8 cellular contexts compared by ENCODE assay signal in genomic region chr17:7626956-7627249, GRCh38. TPM values are rescaled to one million over a fixed set of nuclear protein-coding genes. Genes with fewer than 3 reads are reported as not detected.
DNase-seq lines count a peak whose midpoint lies in the region; ATAC-seq and TF ChIP-seq lines count a peak whose summit lies in the region.

No MANE protein-coding gene starts in this region.

- H3K9me2 ChIP-seq in Karpas-422 (replicated peaks; ENCODE audit: insufficient read depth, low read length): no peaks in the 10 kb centered on the region

- H3K79me2 ChIP-seq in ACC112 (ENCODE audit: control insufficient read depth, insufficient read depth, low read length, unreplicated experiment): peaks cover 9% of the 10 kb centered on the region
- no peaks in the 10 kb centered on the region for H3K79me2 ChIP-seq in Karpas-422 (ENCODE audit: low read length)

- TF ChIP-seq CTCF in choroid plexus epithelial cell (conservative IDR thresholded peaks at IDR 0.05; ENCODE audit: low read depth, low read length): no peak

- H3K36me3 ChIP-seq in ACC112 (ENCODE audit: insufficient read depth, low read length): no peaks in the 10 kb centered on the region
- H3K36me3 ChIP-seq in Karpas-422 (ENCODE audit: insufficient read depth, low read length): no peaks in the 10 kb centered on the region
- H3K36me3 ChIP-seq in muscle layer of colon (ENCODE audit: insufficient read depth, low read length): peaks cover 7% of the 10 kb centered on the region

- H3K27me3 ChIP-seq in ACC112 (ENCODE audit: insufficient read depth, low read length) (no peaks in the 10 kb centered on the region), Karpas-422 (ENCODE audit: low read length) (no peaks in the 10 kb centered on the region), muscle layer of colon (ENCODE audit: control insufficient read depth in 1 of 2, insufficient read depth in 2 of 2, low read length in 2 of 2) (no peaks in the 10 kb centered on the region)

- no peaks in the 10 kb centered on the region for H4K20me1 ChIP-seq in Karpas-422 (ENCODE audit: insufficient read depth, low read depth, low read length)

- ATAC-seq in GM19455 (IDR thresholded peaks at IDR 0.05; ENCODE audit: unreplicated experiment): no peak
- no peak for ATAC-seq in GM19395 (IDR thresholded peaks at IDR 0.05; ENCODE audit: unreplicated experiment)

- DNase-seq in Karpas-422 (no peak), choroid plexus epithelial cell (ENCODE audit: low read depth) (no peak), COR-L47 (lab: John Stamatoyannopoulos, UW) (no peak), DMS114 treated with DMSO at 0.1 percent for 48 hours (lab: John Stamatoyannopoulos, UW; ENCODE audit: unreplicated experiment) (no peak)

- H3K9ac ChIP-seq in Karpas-422 (ENCODE audit: low read length) (peak overlapping the region; percentile 100), muscle layer of colon (ENCODE audit: low read length) (peak overlapping the region; percentile 87)

- H2AFZ ChIP-seq in ACC112 (ENCODE audit: low read length, unreplicated experiment) (peak overlapping the region; percentile 98), Karpas-422 (ENCODE audit: low read length) (peak overlapping the region; percentile 98; the same call in 1 of the 2 replicates)

- H3K4me1 ChIP-seq in ACC112 (ENCODE audit: control insufficient read depth, insufficient read depth, low read length, unreplicated experiment): no peaks in the 10 kb centered on the region
- H3K4me1 ChIP-seq in Karpas-422 (ENCODE audit: low read length): peaks cover 9% of the 10 kb centered on the region
- H3K4me1 ChIP-seq in muscle layer of colon (ENCODE audit: insufficient read depth, low read length): peaks cover 10% of the 10 kb centered on the region

- H3K9me3 ChIP-seq in Karpas-422 (ENCODE audit: low read length) (no peaks in the 10 kb centered on the region), muscle layer of colon (ENCODE audit: low read length) (no peaks in the 10 kb centered on the region)

- peak overlapping the region; percentile 98 for H3K4me2 ChIP-seq in Karpas-422 (ENCODE audit: low read depth, low read length, poor library complexity, severe bottlenecking)

- H3K27ac ChIP-seq in ACC112 (ENCODE audit: low read depth, low read length) (no peak overlapping the region), Karpas-422 (ENCODE audit: low read length) (no peak overlapping the region), muscle layer of colon (ENCODE audit: low read depth, low read length) (peak overlapping the region; percentile 96)

- peak overlapping the region; percentile 100 for H3K4me3 ChIP-seq in ACC112 (ENCODE audit: low read depth, low read length)
- H3K4me3 ChIP-seq in Karpas-422 (ENCODE audit: low read length): peak overlapping the region; percentile 99
- H3K4me3 ChIP-seq in choroid plexus epithelial cell (ENCODE audit: low read depth, low read length): peak overlapping the region; percentile 89
- peak overlapping the region; percentile 80 for H3K4me3 ChIP-seq in muscle layer of colon (ENCODE audit: low read depth in 1 of 2, low read length in 2 of 2)

RNA-seq across cellular contexts. Expression of gene SAT2, which starts 0.7 kb away (rescaled TPM):
- total RNA-seq in Karpas-422 (2014; rRNA removed; shearing (Covaris generic); ENCODE audit: low replicate concordance): 36.0 and 55.0 TPM in 2 replicates

RNA-seq across cellular contexts. Expression of gene SHBG, which starts 3.0 kb away (rescaled TPM):
- total RNA-seq in Karpas-422 (2014; rRNA removed; shearing (Covaris generic); ENCODE audit: low replicate concordance): 0.58 and 1.2 TPM in 2 replicates

RNA-seq across cellular contexts. Expression of gene FXR2, which starts 12.2 kb away (rescaled TPM):
- total RNA-seq in Karpas-422 (2014; rRNA removed; shearing (Covaris generic); ENCODE audit: low replicate concordance): 40.5 and 42.3 TPM in 2 replicates

RNA-seq across cellular contexts. Expression of gene ATP1B2, which starts 23.8 kb away (rescaled TPM):
- not detected in 2 replicates for total RNA-seq in Karpas-422 (2014; rRNA removed; shearing (Covaris generic); ENCODE audit: low replicate concordance)

RNA-seq across cellular contexts. Expression of gene SOX15, which starts 37.0 kb away (rescaled TPM):
- 1.2 and 1.6 TPM in 2 replicates for total RNA-seq in Karpas-422 (2014; rRNA removed; shearing (Covaris generic); ENCODE audit: low replicate concordance)
